In the genomic region with DNA sequence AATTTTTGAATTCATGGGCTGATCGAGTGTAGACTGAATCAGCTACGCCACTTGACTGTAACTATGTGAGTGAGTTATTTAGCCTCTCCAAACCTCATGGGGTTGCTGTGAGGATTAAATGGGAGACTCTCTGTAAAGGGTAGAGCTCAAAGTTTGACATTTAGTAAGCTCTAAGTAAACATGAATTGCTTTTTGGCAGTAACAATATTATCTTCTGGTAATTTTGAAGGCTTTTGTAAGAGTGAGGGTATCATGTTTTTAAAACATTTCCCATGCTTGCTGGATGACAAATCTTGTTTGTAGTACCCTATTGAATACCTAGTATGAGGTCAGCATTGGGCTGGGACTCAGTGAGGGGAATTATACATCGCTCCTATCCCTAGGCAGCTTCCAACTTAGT, we compare ENCODE assay signal across 18 cellular contexts.
"Had no signal": no experiment of that assay in that cellular context is flagged by ENCODE, and none has a peak within 500 bp of the region (broad histone marks: within the 10 kb centered on the region; RNA-seq: fewer than 3 reads in every experiment).

No MANE protein-coding gene starts in this region.

- H3K36me3 Mint-ChIP-seq: activated CD4-positive, alpha-beta memory T cell treated with anti-CD3 and anti-CD28 coated beads for 36 hours; activated naive CD8-positive, alpha-beta T cell treated with anti-CD3 and anti-CD28 coated beads for 36 hours; natural killer cell had no signal

- H3K27me3 Mint-ChIP-seq: activated CD4-positive, alpha-beta memory T cell treated with anti-CD3 and anti-CD28 coated beads for 36 hours; activated naive CD8-positive, alpha-beta T cell treated with anti-CD3 and anti-CD28 coated beads for 36 hours had no signal

- ATAC-seq: activated T-cell treated with anti-CD3 and anti-CD28 coated beads, Interleukin-2, amount 50 U/mL, for 72 hours; left colon; mucosa of descending colon; natural killer cell; sciatic nerve; stimulated activated naive CD8-positive, alpha-beta T cell treated with anti-CD3 and anti-CD28 coated beads, Interleukin-15, Interleukin-2, amounts not matched to agents 100 U/mL and 50 U/mL, for 24 hours had no signal

- H3K4me3 Mint-ChIP-seq: activated CD4-positive, alpha-beta memory T cell treated with anti-CD3 and anti-CD28 coated beads for 36 hours; activated naive CD8-positive, alpha-beta T cell treated with anti-CD3 and anti-CD28 coated beads for 36 hours; activated T-cell treated with anti-CD3 and anti-CD28 coated beads, Interleukin-2, amount 50 U/mL, for 72 hours; natural killer cell had no signal

- H3K27ac Mint-ChIP-seq: activated CD4-positive, alpha-beta memory T cell treated with anti-CD3 and anti-CD28 coated beads for 36 hours; activated naive CD8-positive, alpha-beta T cell treated with anti-CD3 and anti-CD28 coated beads for 36 hours; activated T-cell treated with anti-CD3 and anti-CD28 coated beads, Interleukin-2, amount 50 U/mL, for 72 hours; natural killer cell had no signal

- FAIRE-seq: bronchial epithelial cell had no signal

- DNase-seq: activated CD4-positive, alpha-beta memory T cell treated with anti-CD3 and anti-CD28 coated beads for 36 hours; activated gamma-delta T cell treated with Interleukin-2 at 50 U/mL for 16 hours; activated naive CD8-positive, alpha-beta T cell treated with anti-CD3 and anti-CD28 coated beads for 36 hours; activated T-cell treated with anti-CD3 and anti-CD28 coated beads, Interleukin-2, amount 50 U/mL, for 72 hours; aorta; glutamatergic neuron; left colon; mammary epithelial cell; mucosa of descending colon; natural killer cell; nucleus accumbens; stimulated activated CD4-positive, alpha-beta T cell treated with anti-CD3 and anti-CD28 coated beads, Interleukin-12 subunit alpha, Interleukin-12 subunit beta, amount 100 ng/mL, for 4 hours; stimulated activated CD4-positive, alpha-beta T cell treated with anti-CD3 and anti-CD28 coated beads, Interleukin-2, amount 100 ng/mL, for 48 hours; stimulated activated naive CD8-positive, alpha-beta T cell treated with anti-CD3 and anti-CD28 coated beads, Interleukin-15, Interleukin-2, amounts not matched to agents 100 U/mL and 50 U/mL, for 24 hours; T-helper 9 cell; testis had no signal

- H3K9me3 Mint-ChIP-seq: activated CD4-positive, alpha-beta memory T cell treated with anti-CD3 and anti-CD28 coated beads for 36 hours; activated naive CD8-positive, alpha-beta T cell treated with anti-CD3 and anti-CD28 coated beads for 36 hours; activated T-cell treated with anti-CD3 and anti-CD28 coated beads, Interleukin-2, amount 50 U/mL, for 72 hours; natural killer cell had no signal
